ENCODE assay signal across 2 cellular contexts in the genomic region with DNA sequence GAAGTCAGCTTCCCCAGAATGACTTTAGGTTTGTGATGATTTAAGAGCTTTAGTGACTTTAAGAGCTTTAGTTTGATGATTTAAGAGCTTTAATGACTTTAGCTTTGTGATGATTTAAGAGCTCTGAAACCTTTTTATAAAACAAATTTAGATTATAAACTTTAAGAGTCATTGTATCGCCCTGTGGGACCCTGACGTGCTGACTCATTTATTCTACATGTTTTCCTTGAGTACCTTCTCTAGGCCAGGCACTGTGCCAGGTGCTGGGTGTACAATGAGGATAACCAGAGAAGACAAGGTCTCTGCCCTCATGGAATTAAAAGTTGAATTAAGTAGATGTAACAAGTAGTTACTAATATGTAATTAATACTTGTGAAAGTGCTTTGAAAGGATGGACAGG.
TF ChIP-seq lines count a peak whose summit lies in the region.

No MANE protein-coding gene starts in this region.

TF ChIP-seq in HEK293, 187 proteins besides CTCF, POLR2A, EP300 and RAD21 (continues in another document):
- TF ChIP-seq ZBTB6 (tag by site-specific recombination; IDR thresholded peaks at IDR 0.05) (no peak), KLF7 (tag by site-specific recombination; IDR thresholded peaks at IDR 0.05; ENCODE audit: borderline replicate concordance) (no peak), ZNF76 (tag by site-specific recombination; IDR thresholded peaks at IDR 0.05; ENCODE audit: borderline replicate concordance, low read depth) (no peak), GLI4 (tag by site-specific recombination; IDR thresholded peaks at IDR 0.05) (no peak), ZBTB48 (tag by site-specific recombination; IDR thresholded peaks at IDR 0.05) (no peak), ZNF843 (tag by site-specific recombination; IDR thresholded peaks at IDR 0.05) (peak; percentile 84), ZNF654 (tag by site-specific recombination; IDR thresholded peaks at IDR 0.05; ENCODE audit: low read depth) (no peak), ZNF596 (tag by site-specific recombination; IDR thresholded peaks at IDR 0.05) (no peak), ZNF558 (tag by site-specific recombination; IDR thresholded peaks at IDR 0.05) (no peak), ZNF37A (tag by site-specific recombination; IDR thresholded peaks at IDR 0.05) (no peak), ZNF202 (tag by site-specific recombination; IDR thresholded peaks at IDR 0.05; ENCODE audit: borderline replicate concordance) (no peak), ZNF544 (tag by site-specific recombination; IDR thresholded peaks at IDR 0.05) (no peak), ZNF777 (tag by site-specific recombination; IDR thresholded peaks at IDR 0.05; ENCODE audit: borderline replicate concordance) (no peak), ZNF157 (tag by site-specific recombination; IDR thresholded peaks at IDR 0.05) (no peak), ZNF366 (tag by site-specific recombination; conservative IDR thresholded peaks at IDR 0.05) (no peak; the same call in 1 of the 2 replicates), ZNF585B (tag by site-specific recombination; IDR thresholded peaks at IDR 0.05) (no peak), ZNF837 (tag by site-specific recombination; IDR thresholded peaks at IDR 0.05) (no peak), ZNF707 (tag by site-specific recombination; IDR thresholded peaks at IDR 0.05) (no peak), ZNF426 (tag by site-specific recombination; IDR thresholded peaks at IDR 0.05) (no peak), ZBTB17 (tag by site-specific recombination; IDR thresholded peaks at IDR 0.05) (no peak), SALL2 (tag by site-specific recombination; IDR thresholded peaks at IDR 0.05; ENCODE audit: borderline replicate concordance) (no peak), ZNF580 (tag by site-specific recombination; IDR thresholded peaks at IDR 0.05) (0 out of 2 replicates have a peak, but pooled peaks have one; percentile 29), ZBTB8A (tag by site-specific recombination; IDR thresholded peaks at IDR 0.05) (no peak), ZNF311 (tag by site-specific recombination; IDR thresholded peaks at IDR 0.05; ENCODE audit: borderline replicate concordance) (no peak)
- TF ChIP-seq, protein P1, sequence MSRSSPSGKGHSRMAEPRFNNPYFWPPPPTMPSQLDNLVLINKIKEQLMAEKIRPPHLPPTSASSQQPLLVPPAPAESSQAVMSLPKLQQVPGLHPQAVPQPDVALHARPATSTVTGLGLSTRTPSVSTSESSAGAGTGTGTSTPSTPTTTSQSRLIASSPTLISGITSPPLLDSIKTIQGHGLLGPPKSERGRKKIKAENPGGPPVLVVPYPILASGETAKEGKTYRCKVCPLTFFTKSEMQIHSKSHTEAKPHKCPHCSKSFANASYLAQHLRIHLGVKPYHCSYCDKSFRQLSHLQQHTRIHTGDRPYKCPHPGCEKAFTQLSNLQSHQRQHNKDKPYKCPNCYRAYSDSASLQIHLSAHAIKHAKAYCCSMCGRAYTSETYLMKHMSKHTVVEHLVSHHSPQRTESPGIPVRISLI (tag by site-specific recombination; IDR thresholded peaks at IDR 0.05) = no peak
- TF ChIP-seq, protein P2, sequence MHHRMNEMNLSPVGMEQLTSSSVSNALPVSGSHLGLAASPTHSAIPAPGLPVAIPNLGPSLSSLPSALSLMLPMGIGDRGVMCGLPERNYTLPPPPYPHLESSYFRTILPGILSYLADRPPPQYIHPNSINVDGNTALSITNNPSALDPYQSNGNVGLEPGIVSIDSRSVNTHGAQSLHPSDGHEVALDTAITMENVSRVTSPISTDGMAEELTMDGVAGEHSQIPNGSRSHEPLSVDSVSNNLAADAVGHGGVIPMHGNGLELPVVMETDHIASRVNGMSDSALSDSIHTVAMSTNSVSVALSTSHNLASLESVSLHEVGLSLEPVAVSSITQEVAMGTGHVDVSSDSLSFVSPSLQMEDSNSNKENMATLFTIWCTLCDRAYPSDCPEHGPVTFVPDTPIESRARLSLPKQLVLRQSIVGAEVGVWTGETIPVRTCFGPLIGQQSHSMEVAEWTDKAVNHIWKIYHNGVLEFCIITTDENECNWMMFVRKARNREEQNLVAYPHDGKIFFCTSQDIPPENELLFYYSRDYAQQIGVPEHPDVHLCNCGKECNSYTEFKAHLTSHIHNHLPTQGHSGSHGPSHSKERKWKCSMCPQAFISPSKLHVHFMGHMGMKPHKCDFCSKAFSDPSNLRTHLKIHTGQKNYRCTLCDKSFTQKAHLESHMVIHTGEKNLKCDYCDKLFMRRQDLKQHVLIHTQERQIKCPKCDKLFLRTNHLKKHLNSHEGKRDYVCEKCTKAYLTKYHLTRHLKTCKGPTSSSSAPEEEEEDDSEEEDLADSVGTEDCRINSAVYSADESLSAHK (tag by site-specific recombination; IDR thresholded peaks at IDR 0.05) = no peak
- TF ChIP-seq, protein P3, sequence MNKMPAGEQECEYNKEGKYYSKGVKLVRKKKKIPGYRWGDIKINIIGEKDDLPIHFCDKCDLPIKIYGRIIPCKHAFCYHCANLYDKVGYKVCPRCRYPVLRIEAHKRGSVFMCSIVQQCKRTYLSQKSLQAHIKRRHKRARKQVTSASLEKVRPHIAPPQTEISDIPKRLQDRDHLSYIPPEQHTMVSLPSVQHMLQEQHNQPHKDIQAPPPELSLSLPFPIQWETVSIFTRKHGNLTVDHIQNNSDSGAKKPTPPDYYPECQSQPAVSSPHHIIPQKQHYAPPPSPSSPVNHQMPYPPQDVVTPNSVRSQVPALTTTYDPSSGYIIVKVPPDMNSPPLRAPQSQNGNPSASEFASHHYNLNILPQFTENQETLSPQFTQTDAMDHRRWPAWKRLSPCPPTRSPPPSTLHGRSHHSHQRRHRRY (tag by site-specific recombination; IDR thresholded peaks at IDR 0.05) = no peak
- TF ChIP-seq, protein P4, sequence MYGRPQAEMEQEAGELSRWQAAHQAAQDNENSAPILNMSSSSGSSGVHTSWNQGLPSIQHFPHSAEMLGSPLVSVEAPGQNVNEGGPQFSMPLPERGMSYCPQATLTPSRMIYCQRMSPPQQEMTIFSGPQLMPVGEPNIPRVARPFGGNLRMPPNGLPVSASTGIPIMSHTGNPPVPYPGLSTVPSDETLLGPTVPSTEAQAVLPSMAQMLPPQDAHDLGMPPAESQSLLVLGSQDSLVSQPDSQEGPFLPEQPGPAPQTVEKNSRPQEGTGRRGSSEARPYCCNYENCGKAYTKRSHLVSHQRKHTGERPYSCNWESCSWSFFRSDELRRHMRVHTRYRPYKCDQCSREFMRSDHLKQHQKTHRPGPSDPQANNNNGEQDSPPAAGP (tag by site-specific recombination; IDR thresholded peaks at IDR 0.05) = no peak

TF ChIP-seq in SK-N-SH, 30 proteins besides CTCF, POLR2A, EP300 and RAD21 (continued from another document):
- TF ChIP-seq FOXM1 (IDR thresholded peaks at IDR 0.05; ENCODE audit: low read depth) (no peak), GATA2 (CRISPR knock-in tag; IDR thresholded peaks at IDR 0.05) (no peak), RXRA (IDR thresholded peaks at IDR 0.05; ENCODE audit: borderline replicate concordance, low read depth) (no peak), RFX5 (IDR thresholded peaks at IDR 0.05; ENCODE audit: low read length) (no peak), TEAD4 (IDR thresholded peaks at IDR 0.05; ENCODE audit: borderline replicate concordance, insufficient read depth) (no peak), MXI1 (IDR thresholded peaks at IDR 0.05; ENCODE audit: low read depth, low read length) (no peak), POLR2AphosphoS5 (IDR thresholded peaks at IDR 0.05; ENCODE audit: low read depth, low read length) (no peak), NFIC (IDR thresholded peaks at IDR 0.05; ENCODE audit: borderline replicate concordance) (no peak), FOXJ3 (CRISPR knock-in tag; IDR thresholded peaks at IDR 0.05) (no peak)
- TF ChIP-seq, protein P5, sequence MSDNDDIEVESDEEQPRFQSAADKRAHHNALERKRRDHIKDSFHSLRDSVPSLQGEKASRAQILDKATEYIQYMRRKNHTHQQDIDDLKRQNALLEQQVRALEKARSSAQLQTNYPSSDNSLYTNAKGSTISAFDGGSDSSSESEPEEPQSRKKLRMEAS (IDR thresholded peaks at IDR 0.05; ENCODE audit: low read depth) = no peak
- TF ChIP-seq, protein P6, sequence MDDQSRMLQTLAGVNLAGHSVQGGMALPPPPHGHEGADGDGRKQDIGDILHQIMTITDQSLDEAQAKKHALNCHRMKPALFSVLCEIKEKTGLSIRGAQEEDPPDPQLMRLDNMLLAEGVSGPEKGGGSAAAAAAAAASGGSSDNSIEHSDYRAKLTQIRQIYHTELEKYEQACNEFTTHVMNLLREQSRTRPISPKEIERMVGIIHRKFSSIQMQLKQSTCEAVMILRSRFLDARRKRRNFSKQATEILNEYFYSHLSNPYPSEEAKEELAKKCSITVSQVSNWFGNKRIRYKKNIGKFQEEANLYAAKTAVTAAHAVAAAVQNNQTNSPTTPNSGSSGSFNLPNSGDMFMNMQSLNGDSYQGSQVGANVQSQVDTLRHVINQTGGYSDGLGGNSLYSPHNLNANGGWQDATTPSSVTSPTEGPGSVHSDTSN (IDR thresholded peaks at IDR 0.05) = no peak
